Comparison of ENCODE assay signal across 27 cellular contexts in genomic region chr13:106474906-106475305, GRCh38.
"Had no signal": no experiment of that assay in that cellular context is flagged by ENCODE, and none has a peak within 500 bp of the region (broad histone marks: within the 10 kb centered on the region; RNA-seq: fewer than 3 reads in every experiment).

No MANE protein-coding gene starts in this region.

- H3K9me3 Mint-ChIP-seq: activated B cell treated with CpG ODN at 0.5 μM for 24 hours; activated T-cell treated with anti-CD3 and anti-CD28 coated beads, Interleukin-2, amount 50 U/mL, for 4 hours; activated T-helper 2 cell treated with anti-CD3 and anti-CD28 coated beads, Interferon-gamma antibody, Interleukin-2, Interleukin-4, amounts not matched to agents 10 μg/mL and 5 μg/mL and 100 μg/mL, durations not matched to agents 14 hours and 24 hours and 36 hours; naive B cell; neural crest cell; T-cell; T-helper 2 cell treated with Interferon-gamma antibody and Interleukin-4, amounts not matched to agents 5 μg/mL and 100 μg/mL, for 36 hours had no signal

- ATAC-seq: activated CD4-positive, alpha-beta T cell treated with anti-CD3 and anti-CD28 coated beads for 36 hours; activated T-cell treated with anti-CD3 and anti-CD28 coated beads, Interleukin-2, amount 50 U/mL, for 4 hours; gastrocnemius medialis; stimulated activated naive CD8-positive, alpha-beta T cell treated with anti-CD3 and anti-CD28 coated beads, Interleukin-15, Interleukin-2, amounts not matched to agents 100 U/mL and 50 U/mL, for 24 hours; T-cell had no signal

- H3K27ac ChIP-seq: breast epithelium, coronary artery, esophagus squamous epithelium, gastrocnemius medialis, prostate gland, thyroid gland had no signal

- H3K4me1 Mint-ChIP-seq: activated CD4-positive, alpha-beta T cell treated with anti-CD3 and anti-CD28 coated beads for 36 hours; T-cell had no signal

- H3K36me3 ChIP-seq: breast epithelium, esophagus squamous epithelium, gastrocnemius medialis, prostate gland, thyroid gland had no signal

- H3K27me3 ChIP-seq: breast epithelium, esophagus squamous epithelium, gastrocnemius medialis, thyroid gland had no signal

- H3K4me1 ChIP-seq: breast epithelium, gastrocnemius medialis, prostate gland had no signal

- DNase-seq: activated B cell treated with CpG ODN at 0.5 μM for 24 hours; activated CD4-positive, alpha-beta T cell treated with anti-CD3 and anti-CD28 coated beads for 36 hours; activated CD4-positive, alpha-beta T cell treated with anti-CD3 and anti-CD28 coated beads, Interleukin-2, amount 50 U/mL, for 4 hours; activated CD8-positive, alpha-beta memory T cell treated with anti-CD3 and anti-CD28 coated beads for 24 hours; activated CD8-positive, alpha-beta memory T cell treated with anti-CD3 and anti-CD28 coated beads, Interleukin-2, amount 50 U/mL, for 4 hours; activated naive CD4-positive, alpha-beta T cell; activated T-cell treated with anti-CD3 and anti-CD28 coated beads, Interleukin-2, amount 50 U/mL, for 4 hours; amniotic stem cell; cerebellar nuclear complex; esophagus squamous epithelium; gastrocnemius medialis; head of caudate nucleus; left colon; naive B cell; stimulated activated CD4-positive, alpha-beta T cell treated with anti-CD3 and anti-CD28 coated beads, Interleukin-12 subunit alpha, Interleukin-12 subunit beta, amount 100 ng/mL, for 4 hours; stimulated activated CD4-positive, alpha-beta T cell treated with anti-CD3 and anti-CD28 coated beads, Interleukin-4, amount 100 ng/mL, for 4 hours; stimulated activated naive CD8-positive, alpha-beta T cell treated with anti-CD3 and anti-CD28 coated beads, Interleukin-15, Interleukin-2, amounts not matched to agents 100 U/mL and 50 U/mL, for 24 hours; substantia nigra; T-cell; thyroid gland had no signal

- H3K9me3 ChIP-seq: breast epithelium, esophagus squamous epithelium, gastrocnemius medialis, prostate gland, thyroid gland had no signal

- H3K4me3 Mint-ChIP-seq: activated B cell treated with CpG ODN at 0.5 μM for 24 hours; activated CD4-positive, alpha-beta T cell treated with anti-CD3 and anti-CD28 coated beads for 36 hours; activated naive CD8-positive, alpha-beta T cell; activated T-cell treated with anti-CD3 and anti-CD28 coated beads, Interleukin-2, amount 50 U/mL, for 4 hours; neural crest cell; T-cell; T-helper 2 cell treated with Interferon-gamma antibody and Interleukin-4, amounts not matched to agents 5 μg/mL and 100 μg/mL, for 36 hours had no signal

- H3K36me3 Mint-ChIP-seq: activated naive CD8-positive, alpha-beta T cell; naive B cell; T-cell had no signal

- H3K4me3 ChIP-seq: breast epithelium, coronary artery, esophagus squamous epithelium, gastrocnemius medialis, prostate gland, thyroid gland had no signal

- H3K27ac Mint-ChIP-seq: activated B cell treated with CpG ODN at 0.5 μM for 24 hours; activated CD4-positive, alpha-beta T cell treated with anti-CD3 and anti-CD28 coated beads for 36 hours; activated naive CD8-positive, alpha-beta T cell; activated T-helper 2 cell treated with anti-CD3 and anti-CD28 coated beads, Interferon-gamma antibody, Interleukin-2, Interleukin-4, amounts not matched to agents 10 μg/mL and 5 μg/mL and 100 μg/mL, durations not matched to agents 14 hours and 24 hours and 36 hours; naive B cell; T-cell; T-helper 2 cell treated with Interferon-gamma antibody and Interleukin-4, amounts not matched to agents 5 μg/mL and 100 μg/mL, for 36 hours had no signal
